In the genomic region with DNA sequence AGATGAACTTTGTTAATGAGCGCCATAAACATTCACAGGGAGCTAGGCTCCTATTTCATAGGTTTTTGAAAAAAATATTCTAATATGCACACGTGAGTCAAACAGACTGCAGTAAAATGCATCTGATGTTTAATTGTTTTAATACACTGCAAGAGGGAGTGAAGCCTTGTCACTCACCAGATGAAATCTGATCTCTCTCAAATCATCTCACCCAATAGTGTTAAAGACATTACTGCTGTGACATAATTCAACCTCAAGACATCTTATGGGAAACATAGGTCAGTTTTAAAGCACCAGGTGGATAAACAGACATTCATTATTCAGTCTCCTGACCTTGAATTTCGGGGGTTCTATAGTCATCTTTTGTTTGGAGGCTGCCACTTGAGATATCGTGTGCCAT, we compare ENCODE assay signal across 13 cellular contexts.
A peak's percentile ranks its signal among the peaks of the same experiment; 100 is the strongest.
DNase-seq lines count a peak whose midpoint lies in the region; ATAC-seq and TF ChIP-seq lines count a peak whose summit lies in the region.
"Had no signal": no experiment of that assay in that cellular context is flagged by ENCODE, and none has a peak within 500 bp of the region (broad histone marks: within the 10 kb centered on the region; RNA-seq: fewer than 3 reads in every experiment).

No MANE protein-coding gene starts in this region.

- H3K79me2 ChIP-seq in hepatocyte = peaks cover 29% of the 10 kb centered on the region

- WGBS in hepatocyte (ENCODE audit: low lambda C conversion rate, missing lambda C conversion rate) = 56% methylated on average over 4 of the region's 4 CpGs

- H3K4me1 ChIP-seq in hepatocyte (ENCODE audit: insufficient read depth) = peaks cover 14% of the 10 kb centered on the region
- H3K4me1 ChIP-seq: colonic mucosa had no signal

- H3K4me3 ChIP-seq in hepatocyte = no peak overlapping the region
- H3K4me3 ChIP-seq: BLaER1 treated with 17β-estradiol and CSF1 and Interleukin-3, amounts not matched to agents 10 nM and 100 nM; colonic mucosa had no signal

- ATAC-seq in GM19463 (IDR thresholded peaks at IDR 0.05; ENCODE audit: unreplicated experiment) (no peak), HG03460 (IDR thresholded peaks at IDR 0.05; ENCODE audit: unreplicated experiment) (no peak)
- ATAC-seq: left colon had no signal

- H3K36me3 ChIP-seq in hepatocyte (replicated peaks; ENCODE audit: insufficient read depth, low read depth) = no peaks in the 10 kb centered on the region
- H3K36me3 ChIP-seq: BLaER1 treated with 17β-estradiol and CSF1 and Interleukin-3, amounts not matched to agents 10 nM and 100 nM; colonic mucosa had no signal

- H3K27me3 ChIP-seq in hepatocyte = no peaks in the 10 kb centered on the region
- H3K27me3 ChIP-seq: BLaER1 treated with 17β-estradiol and CSF1 and Interleukin-3, amounts not matched to agents 10 nM and 100 nM; colonic mucosa had no signal

- no peaks in the 10 kb centered on the region for H3K9me2 ChIP-seq in hepatocyte (replicated peaks; ENCODE audit: insufficient read depth)

- peak; percentile 61 for DNase-seq in DMS153 (lab: John Stamatoyannopoulos, UW)
- DNase-seq in NCI-H128 (lab: John Stamatoyannopoulos, UW; ENCODE audit: unreplicated experiment) = peak; percentile 35
- DNase-seq in NCI-H524 (lab: John Stamatoyannopoulos, UW) = peak; percentile 88 to 92
- no peak for DNase-seq in hepatocyte (ENCODE audit: low spot score)
- no peak for DNase-seq in cerebellar nuclear complex (lab: John Stamatoyannopoulos, UW)
- no peak for DNase-seq in hypothalamus (lab: John Stamatoyannopoulos, UW)
- DNase-seq: activated CD8-positive, alpha-beta memory T cell treated with anti-CD3 and anti-CD28 coated beads for 24 hours; amniotic stem cell; colonic mucosa; left colon had no signal

- peak overlapping the region; percentile 82 for H3K4me2 ChIP-seq in hepatocyte
- H3K4me2 ChIP-seq: BLaER1 treated with 17β-estradiol and CSF1 and Interleukin-3, amounts not matched to agents 10 nM and 100 nM had no signal

- no peaks in the 10 kb centered on the region for H3K9me3 ChIP-seq in hepatocyte (ENCODE audit: low read depth)
- H3K9me3 ChIP-seq: BLaER1 treated with 17β-estradiol and CSF1 and Interleukin-3, amounts not matched to agents 10 nM and 100 nM; colonic mucosa had no signal

- H2AFZ ChIP-seq in hepatocyte = no peak overlapping the region

- no peaks in the 10 kb centered on the region for H4K20me1 ChIP-seq in hepatocyte (ENCODE audit: insufficient read depth, poor library complexity, severe bottlenecking)

- H3K27ac ChIP-seq in hepatocyte = no peak overlapping the region
- H3K27ac ChIP-seq: BLaER1 treated with 17β-estradiol and CSF1 and Interleukin-3, amounts not matched to agents 10 nM and 100 nM; colonic mucosa had no signal

- TF ChIP-seq CTCF in hepatocyte (IDR thresholded peaks at IDR 0.05; ENCODE audit: poor library complexity) = no peak

Comparison
In these comparisons a context has a peak if more than half of its experiments do, and no peak if none do; other contexts are left out.
1. DNase-seq: peak in DMS153 (single experiment), NCI-H128 (single experiment) and NCI-H524 (2 of 2); none in hepatocyte (single experiment), cerebellar nuclear complex (0 of 2) and hypothalamus (0 of 51).